In the genomic region with DNA sequence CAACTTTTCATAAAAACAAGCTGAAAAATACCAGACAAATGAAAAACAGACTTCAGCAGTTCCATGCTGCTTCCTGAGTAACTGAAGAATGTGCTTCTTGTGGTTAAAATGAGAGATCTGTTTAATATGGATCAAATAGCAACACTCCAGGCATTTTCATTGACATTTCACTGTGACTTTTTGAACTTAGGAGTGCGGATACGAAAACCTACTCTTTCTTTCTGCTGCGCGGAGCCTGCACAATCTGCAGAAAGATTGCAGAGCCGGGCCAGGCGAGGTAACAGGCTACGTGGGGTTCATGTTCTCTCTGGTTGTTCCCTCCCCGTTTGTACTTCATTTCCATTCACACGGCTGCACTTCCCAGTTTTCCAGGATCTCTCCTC, we compare ENCODE assay signal across 8 cellular contexts. TPM values are rescaled to one million over a fixed set of nuclear protein-coding genes. Genes with fewer than 3 reads are reported as not detected.
DNase-seq lines count a peak whose midpoint lies in the region; ATAC-seq and TF ChIP-seq lines count a peak whose summit lies in the region.

No MANE protein-coding gene starts in this region.

- POLR2A ChIA-PET in SK-N-SH (lab: Yijun Ruan, JAX), result interaction anchor here (1.6 to 2.5 kb wide), 2 partner anchors 11 to 341 kb away, joined by 4 to 6 read pairs; partner anchors contain the start of gene NOL11

- no peaks in the 10 kb centered on the region for H4K20me1 ChIP-seq in SK-N-SH (ENCODE audit: insufficient read depth)

- TF ChIP-seq POLR2A in esophagus squamous epithelium (IDR thresholded peaks at IDR 0.05), result no peak

- intact Hi-C loops in esophagus squamous epithelium (cut with DNase I), result loop anchor here (5.0 kb wide), 2 partner anchors 256 to 311 kb away; no protein-coding TSS in a partner anchor

- H3K9me3 ChIP-seq in SK-N-SH, result no peaks in the 10 kb centered on the region
- no peaks in the 10 kb centered on the region for H3K9me3 ChIP-seq in esophagus squamous epithelium
- no peaks in the 10 kb centered on the region for H3K9me3 ChIP-seq in neuron (ENCODE audit: low read length)

- peaks cover 16 to 21% of the 10 kb centered on the region in 2 experiments; a peak in 3 of 4 replicates for H3K4me1 ChIP-seq in SK-N-SH (ENCODE audit: control insufficient read depth in 1 of 2, insufficient read depth in 2 of 2, low read depth in 1 of 2, low read length in 1 of 2)
- peaks cover 7 to 39% (median 20%) of the 10 kb centered on the region in 3 donors for H3K4me1 ChIP-seq in esophagus squamous epithelium
- H3K4me1 ChIP-seq in neuron (ENCODE audit: insufficient read depth, low read length), result peaks cover 24% of the 10 kb centered on the region

- peaks cover 26% of the 10 kb centered on the region for H3K79me2 ChIP-seq in SK-N-SH (ENCODE audit: insufficient read depth)

- H2AFZ ChIP-seq in SK-N-SH (ENCODE audit: low read depth) (peak overlapping the region; percentile 69), neuron (ENCODE audit: low read depth, low read length) (peak overlapping the region; percentile 83)

- no peaks in the 10 kb centered on the region for H3K27me3 ChIP-seq in SK-N-SH (ENCODE audit: insufficient read depth)
- no peaks in the 10 kb centered on the region for H3K27me3 ChIP-seq in esophagus squamous epithelium
- H3K27me3 ChIP-seq in neuron (ENCODE audit: insufficient read depth, low read length), result no peaks in the 10 kb centered on the region

- H3K9ac ChIP-seq in SK-N-SH, result peak overlapping the region; percentile 85

- H3K4me3 ChIP-seq in SK-N-SH (ENCODE audit: low read depth in 2 of 2, low read length in 1 of 2), result peak overlapping the region; percentile 74 to 95
- peak overlapping the region; percentile 69 to 98 (median 89) for H3K4me3 ChIP-seq in esophagus squamous epithelium
- H3K4me3 ChIP-seq in neuron (ENCODE audit: low read length), result peak overlapping the region; percentile 72

- peak overlapping the region; percentile 97 for H3K4me2 ChIP-seq in SK-N-SH

- no peak for TF ChIP-seq CTCF in SK-N-SH (IDR thresholded peaks at IDR 0.05)
- no peak for TF ChIP-seq CTCF in esophagus squamous epithelium (IDR thresholded peaks at IDR 0.05)

- TF ChIP-seq EP300 in SK-N-SH (IDR thresholded peaks at IDR 0.05; ENCODE audit: borderline replicate concordance in 1 of 2, low read depth in 1 of 2, low read length in 1 of 2), result peak; percentile 64 to 84

- ATAC-seq in HG03460 (IDR thresholded peaks at IDR 0.05; ENCODE audit: unreplicated experiment), result no peak
- ATAC-seq in GM18502 (IDR thresholded peaks at IDR 0.05; ENCODE audit: poor library complexity, unreplicated experiment), result no peak

- 2% methylated on average over 9 of the region's 9 CpGs for WGBS in SK-N-SH (ENCODE audit: low lambda C conversion rate)
- 2% methylated on average over 9 of the region's 9 CpGs for WGBS in esophagus squamous epithelium, 2 donors

- DNase-seq in activated gamma-delta T cell treated with Interleukin-2 at 50 U/mL for 16 hours (peak; percentile 27), activated gamma-delta T cell (lab: John Stamatoyannopoulos, UW) (no peak), SK-N-SH (no peak), esophagus squamous epithelium (lab: John Stamatoyannopoulos, UW) (no peak), NCI-H446 (lab: John Stamatoyannopoulos, UW) (no peak)

- no peak for TF ChIP-seq RAD21 in SK-N-SH (IDR thresholded peaks at IDR 0.05; ENCODE audit: low read length)

- CTCF ChIA-PET in SK-N-SH (lab: Yijun Ruan, JAX), result interaction anchor here (0.8 to 10.1 kb wide), 17 partner anchors 12 to 341 kb away, joined by 3 to 284 read pairs (median 24); partner anchors contain the start of genes NOL11 and PSMD12

- H3K36me3 ChIP-seq in SK-N-SH (replicated peaks in 1 of 2; ENCODE audit: control insufficient read depth in 1 of 2, insufficient read depth in 2 of 2, low read length in 1 of 2) (no peaks in the 10 kb centered on the region), esophagus squamous epithelium (no peaks in the 10 kb centered on the region), neuron (ENCODE audit: insufficient read depth, low read length) (no peaks in the 10 kb centered on the region)

- H3F3A ChIP-seq in SK-N-SH (replicated peaks; ENCODE audit: insufficient read depth), result peaks cover 22% of the 10 kb centered on the region

- no peaks in the 10 kb centered on the region for H3K9me2 ChIP-seq in SK-N-SH

- peak overlapping the region; percentile 97 to 98 for H3K27ac ChIP-seq in SK-N-SH (ENCODE audit: low read depth in 2 of 2, low read length in 1 of 2)
- H3K27ac ChIP-seq in esophagus squamous epithelium, result peak overlapping the region; percentile 93 to 97 (median 96)

TF ChIP-seq in SK-N-SH, 30 proteins besides CTCF, POLR2A, EP300 and RAD21 (continues in another document):
- TF ChIP-seq RCOR1 (IDR thresholded peaks at IDR 0.05; ENCODE audit: low read length) (peak; percentile 40; the same call in 1 of the 2 replicates), MXI1 (IDR thresholded peaks at IDR 0.05; ENCODE audit: low read depth, low read length) (no peak), NFIC (IDR thresholded peaks at IDR 0.05; ENCODE audit: borderline replicate concordance) (peak; percentile 63; the same call in 1 of the 2 replicates), MEF2A (IDR thresholded peaks at IDR 0.05; ENCODE audit: borderline replicate concordance, low read depth) (no peak), POLR2AphosphoS5 (IDR thresholded peaks at IDR 0.05; ENCODE audit: low read depth, low read length) (peak; percentile 87; the same call in 1 of the 2 replicates), IRF3 (IDR thresholded peaks at IDR 0.05; ENCODE audit: low read depth, low read length) (no peak), SMC3 (IDR thresholded peaks at IDR 0.05; ENCODE audit: low read depth, low read length) (no peak), TEAD4 (IDR thresholded peaks at IDR 0.05; ENCODE audit: borderline replicate concordance, insufficient read depth) (peak; percentile 89), FOXM1 (IDR thresholded peaks at IDR 0.05; ENCODE audit: low read depth) (peak; percentile 84), CHD2 (IDR thresholded peaks at IDR 0.05; ENCODE audit: low read length, partially characterized antibody) (no peak), NRF1 (IDR thresholded peaks at IDR 0.05; ENCODE audit: low read depth, low read length) (no peak), JUND (IDR thresholded peaks at IDR 0.05) (peak; percentile 64; the same call in 1 of the 2 replicates), GABPA (IDR thresholded peaks at IDR 0.05; ENCODE audit: low read depth) (no peak), FOXJ3 (CRISPR knock-in tag; IDR thresholded peaks at IDR 0.05) (no peak), RFX5 (IDR thresholded peaks at IDR 0.05; ENCODE audit: low read length) (no peak), RXRA (IDR thresholded peaks at IDR 0.05; ENCODE audit: borderline replicate concordance, low read depth) (peak; percentile 89), FOSL2 (IDR thresholded peaks at IDR 0.05; ENCODE audit: borderline replicate concordance, low read depth) (peak; percentile 45; the same call in 1 of the 2 replicates), EZH2phosphoT487 (IDR thresholded peaks at IDR 0.05; ENCODE audit: borderline replicate concordance, low read depth) (no peak), MAX (IDR thresholded peaks at IDR 0.05; ENCODE audit: low read depth) (peak; percentile 68; the same call in 1 of the 2 replicates), TAF1 (IDR thresholded peaks at IDR 0.05; ENCODE audit: borderline replicate concordance, low read depth, low read length) (peak; percentile 41), YY1 (IDR thresholded peaks at IDR 0.05; ENCODE audit: low read depth) (no peak)
- TF ChIP-seq, protein P1, sequence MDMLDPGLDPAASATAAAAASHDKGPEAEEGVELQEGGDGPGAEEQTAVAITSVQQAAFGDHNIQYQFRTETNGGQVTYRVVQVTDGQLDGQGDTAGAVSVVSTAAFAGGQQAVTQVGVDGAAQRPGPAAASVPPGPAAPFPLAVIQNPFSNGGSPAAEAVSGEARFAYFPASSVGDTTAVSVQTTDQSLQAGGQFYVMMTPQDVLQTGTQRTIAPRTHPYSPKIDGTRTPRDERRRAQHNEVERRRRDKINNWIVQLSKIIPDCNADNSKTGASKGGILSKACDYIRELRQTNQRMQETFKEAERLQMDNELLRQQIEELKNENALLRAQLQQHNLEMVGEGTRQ (IDR thresholded peaks at IDR 0.05; ENCODE audit: borderline replicate concordance, low read depth, low read length), result no peak
- TF ChIP-seq, protein P2, sequence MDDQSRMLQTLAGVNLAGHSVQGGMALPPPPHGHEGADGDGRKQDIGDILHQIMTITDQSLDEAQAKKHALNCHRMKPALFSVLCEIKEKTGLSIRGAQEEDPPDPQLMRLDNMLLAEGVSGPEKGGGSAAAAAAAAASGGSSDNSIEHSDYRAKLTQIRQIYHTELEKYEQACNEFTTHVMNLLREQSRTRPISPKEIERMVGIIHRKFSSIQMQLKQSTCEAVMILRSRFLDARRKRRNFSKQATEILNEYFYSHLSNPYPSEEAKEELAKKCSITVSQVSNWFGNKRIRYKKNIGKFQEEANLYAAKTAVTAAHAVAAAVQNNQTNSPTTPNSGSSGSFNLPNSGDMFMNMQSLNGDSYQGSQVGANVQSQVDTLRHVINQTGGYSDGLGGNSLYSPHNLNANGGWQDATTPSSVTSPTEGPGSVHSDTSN (IDR thresholded peaks at IDR 0.05), result peak; percentile 90

RNA-seq across cellular contexts. Expression of gene PITPNC1, which starts 0.6 kb away (rescaled TPM):
- 14.0 and 18.4 TPM in 2 replicates for polyA plus RNA-seq in SK-N-SH (2012; rRNA removed)
- 23.1 and 29.2 TPM in 2 replicates for polyA plus RNA-seq in SK-N-SH (2012; cell fraction: cytosol; rRNA removed)
- polyA plus RNA-seq in SK-N-SH (2012; cell fraction: nucleus; rRNA removed), result 10.6 and 14.8 TPM in 2 replicates
- 10 to 100 TPM in 3 of 4 donors, 1 to 10 TPM in 1; 9.1 to 15.1 (median 13.3) TPM for total RNA-seq in esophagus squamous epithelium

RNA-seq across cellular contexts. Expression of gene PSMD12, which starts 10.1 kb away (rescaled TPM):
- 29.1 and 31.4 TPM in 2 replicates for polyA plus RNA-seq in SK-N-SH (2012; rRNA removed)
- polyA plus RNA-seq in SK-N-SH (2012; cell fraction: cytosol; rRNA removed), result 42.1 and 54.1 TPM in 2 replicates
- polyA plus RNA-seq in SK-N-SH (2012; cell fraction: nucleus; rRNA removed), result 10.5 and 23.5 TPM in 2 replicates
- 10 to 100 TPM; 15.9 to 38.1 (median 25.8) TPM for total RNA-seq in esophagus squamous epithelium
